ENCODE assay signal across 8 cellular contexts in the genomic region with DNA sequence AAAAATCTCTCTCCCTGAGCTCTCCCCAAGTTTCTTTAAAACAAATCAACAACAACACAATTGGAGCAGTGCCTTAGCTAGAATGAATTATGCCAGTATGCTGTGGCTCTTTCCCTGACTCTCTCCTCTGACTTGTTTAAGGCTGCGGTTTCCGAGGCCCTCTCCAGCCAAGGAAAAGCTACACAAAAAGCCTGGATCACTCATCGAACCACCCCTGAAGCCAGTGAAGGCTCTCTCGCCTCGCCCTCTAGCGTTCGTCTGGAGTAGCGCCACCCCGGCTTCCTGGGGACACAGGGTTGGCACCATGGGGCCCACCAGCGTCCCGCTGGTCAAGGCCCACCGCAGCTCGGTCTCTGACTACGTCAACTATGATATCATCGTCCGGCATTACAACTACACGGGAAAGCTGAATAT. TPM values are rescaled to one million over a fixed set of nuclear protein-coding genes. Genes with fewer than 3 reads are reported as not detected.
DNase-seq lines count a peak whose midpoint lies in the region; ATAC-seq and TF ChIP-seq lines count a peak whose summit lies in the region.

No MANE protein-coding gene starts in this region.

- H2AK5ac ChIP-seq in mesendoderm (ENCODE audit: low read length) = no peak overlapping the region

- H3K18ac ChIP-seq in mesendoderm (ENCODE audit: low read length) = no peak overlapping the region

- no peaks in the 10 kb centered on the region for H3K79me1 ChIP-seq in mesendoderm (ENCODE audit: low read length)

- no peak overlapping the region for H3K4me2 ChIP-seq in mesendoderm (ENCODE audit: low read length)

- H3K27me3 ChIP-seq in effector memory CD4-positive, alpha-beta T cell (replicated peaks; ENCODE audit: control insufficient read depth, insufficient read depth, low read length, poor library complexity, severe bottlenecking) = no peaks in the 10 kb centered on the region
- peaks cover 5% of the 10 kb centered on the region for H3K27me3 ChIP-seq in mesendoderm (ENCODE audit: insufficient read depth, low read length, poor library complexity)

- H3K4me3 ChIP-seq in effector memory CD4-positive, alpha-beta T cell (ENCODE audit: insufficient read depth, low read depth, low read length, poor library complexity, severe bottlenecking) = peak overlapping the region; percentile 88
- H3K4me3 ChIP-seq in mesendoderm (ENCODE audit: low read length) = no peak overlapping the region

- H4K5ac ChIP-seq in mesendoderm (ENCODE audit: low read length) = no peak overlapping the region

- H3K27ac ChIP-seq in effector memory CD4-positive, alpha-beta T cell (ENCODE audit: insufficient read depth, low read length, poor library complexity, severe bottlenecking) = peak overlapping the region; percentile 91
- no peak overlapping the region for H3K27ac ChIP-seq in mesendoderm (ENCODE audit: low read depth, low read length)

- H3K9ac ChIP-seq in mesendoderm (ENCODE audit: low read length) = no peak overlapping the region

- H2BK5ac ChIP-seq in mesendoderm (ENCODE audit: low read length) = no peak overlapping the region

- no peak overlapping the region for H2BK120ac ChIP-seq in mesendoderm (ENCODE audit: low read depth, low read length)

- ATAC-seq in HG03045 (IDR thresholded peaks at IDR 0.05; ENCODE audit: unreplicated experiment) (peak; percentile 30), HG03520 (IDR thresholded peaks at IDR 0.05; ENCODE audit: unreplicated experiment) (no peak)

- no peak overlapping the region for H4K8ac ChIP-seq in mesendoderm (ENCODE audit: low read depth, low read length)

- no peak overlapping the region for H3K4ac ChIP-seq in mesendoderm (ENCODE audit: low read depth, low read length)

- no CpG with 5 or more reads among the region's 17 CpGs for WGBS in mesendoderm (ENCODE audit: extremely low coverage, insufficient coverage, low lambda C conversion rate)

- H3K4me1 ChIP-seq in effector memory CD4-positive, alpha-beta T cell (ENCODE audit: control insufficient read depth, insufficient read depth, low read length, poor library complexity, severe bottlenecking) = peaks cover 36% of the 10 kb centered on the region
- peaks cover 4% of the 10 kb centered on the region for H3K4me1 ChIP-seq in mesendoderm (ENCODE audit: control insufficient read depth, low read depth, low read length)

- no peaks in the 10 kb centered on the region for H3K79me2 ChIP-seq in mesendoderm (ENCODE audit: control insufficient read depth, insufficient read depth, low read length)

- H3K56ac ChIP-seq in mesendoderm (ENCODE audit: low read length) = no peak overlapping the region

- no peaks in the 10 kb centered on the region for H3K9me3 ChIP-seq in effector memory CD4-positive, alpha-beta T cell (ENCODE audit: control insufficient read depth, low read length)

- peak; percentile 87 for DNase-seq in NCI-H69 (lab: John Stamatoyannopoulos, UW)
- peak; percentile 69 for DNase-seq in activated CD8-positive, alpha-beta memory T cell treated with anti-CD3 and anti-CD28 coated beads for 4 hours (ENCODE audit: low read depth in 2 of 2)
- peak; percentile 66 to 80 (median 68) for DNase-seq in effector memory CD4-positive, alpha-beta T cell
- peak; percentile 91 for DNase-seq in mesendoderm
- peak; percentile 78 for DNase-seq in stimulated activated CD8-positive, alpha-beta memory T cell treated with anti-CD3 and anti-CD28 coated beads, Interleukin-12 subunit alpha, Interleukin-12 subunit beta, amount 100 ng/mL, for 1 hour (ENCODE audit: low read depth)

- H3K23ac ChIP-seq in mesendoderm (ENCODE audit: low read length) = no peak overlapping the region

- TF ChIP-seq CTCF in GM12801 (IDR thresholded peaks at IDR 0.05; ENCODE audit: extremely low read depth, insufficient read length) = peak; percentile 15

- peaks cover 36% of the 10 kb centered on the region for H3K36me3 ChIP-seq in effector memory CD4-positive, alpha-beta T cell (ENCODE audit: control insufficient read depth, insufficient read depth, low read length)
- H3K36me3 ChIP-seq in mesendoderm (ENCODE audit: control insufficient read depth, insufficient read depth, low read length) = no peaks in the 10 kb centered on the region

- H2BK15ac ChIP-seq in mesendoderm (replicated peaks; ENCODE audit: low read depth) = no peak overlapping the region

RNA-seq across cellular contexts. Expression of a gene that starts 1.9 kb away (rescaled TPM):
- polyA plus RNA-seq in mesendoderm (2013, experiment 1 of 2) = 0.52 TPM
- polyA plus RNA-seq in mesendoderm (2013, experiment 2 of 2) = 0.53 TPM
